Comparison of ENCODE assay signal across 24 cellular contexts in the genomic region with DNA sequence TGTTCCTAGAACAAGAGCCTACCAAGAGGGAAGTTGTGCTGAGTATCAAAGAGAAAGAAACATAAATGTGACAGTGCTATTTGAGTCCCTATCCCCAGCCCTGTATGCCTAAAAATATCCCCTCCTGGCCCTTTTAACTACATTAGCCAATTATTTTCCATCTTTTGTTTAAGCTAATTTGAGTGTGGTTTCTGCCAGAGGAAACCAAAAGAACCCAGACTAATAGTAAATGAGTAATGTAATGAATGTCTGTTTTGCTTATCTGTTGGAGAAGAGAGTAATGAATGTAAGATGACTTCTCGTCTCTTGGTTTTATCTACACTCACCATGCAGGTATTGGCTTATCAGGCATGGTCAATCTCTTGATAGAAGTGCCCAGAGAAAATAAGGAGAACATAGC.
"Had no signal": no experiment of that assay in that cellular context is flagged by ENCODE, and none has a peak within 500 bp of the region (broad histone marks: within the 10 kb centered on the region; RNA-seq: fewer than 3 reads in every experiment).

No MANE protein-coding gene starts in this region.

- H3K9me3 ChIP-seq: breast epithelium, esophagus muscularis mucosa, heart right ventricle, mucosa of descending colon, spleen, thyroid gland, upper lobe of left lung had no signal

- H3K27ac ChIP-seq: breast epithelium, esophagus muscularis mucosa, foreskin keratinocyte, heart right ventricle, spleen, thyroid gland, upper lobe of left lung had no signal

- ATAC-seq: foreskin keratinocyte, heart right ventricle, mucosa of descending colon, right cardiac atrium had no signal

- H3K9me3 Mint-ChIP-seq: activated CD4-positive, alpha-beta memory T cell treated with anti-CD3 and anti-CD28 coated beads, Interleukin-2, amount 10 ng/mL, durations not matched to agents 7 days and 5 days; activated CD4-positive, alpha-beta T cell treated with anti-CD3 and anti-CD28 coated beads, Interleukin-2, amount 10 ng/mL, durations not matched to agents 24 days and 14 days; dendritic cell treated with granulocyte-macrophage colony-stimulating factor and Interleukin-4, amounts not matched to agents 40 ng/mL and 50 ng/mL, for 4 days; stimulated activated naive CD8-positive, alpha-beta T cell treated with anti-CD3 and anti-CD28 coated beads, Interleukin-15, Interleukin-2, amounts not matched to agents 100 ng/mL and 50 ng/mL, for 24 hours had no signal

- H3K4me1 Mint-ChIP-seq: nephron had no signal

- H3K36me3 ChIP-seq: breast epithelium, esophagus muscularis mucosa, heart right ventricle, spleen, thyroid gland, upper lobe of left lung had no signal

- DNase-seq: activated CD4-positive, alpha-beta memory T cell treated with anti-CD3 and anti-CD28 coated beads, Interleukin-2, amount 10 ng/mL, durations not matched to agents 7 days and 5 days; activated CD4-positive, alpha-beta T cell treated with anti-CD3 and anti-CD28 coated beads, Interleukin-2, amount 10 ng/mL, durations not matched to agents 24 days and 14 days; activated CD4-positive, CD25-positive, alpha-beta regulatory T cell treated with anti-CD3 and anti-CD28 coated beads, Interleukin-2, amount 50 U/mL, for 72 hours; activated CD8-positive, alpha-beta memory T cell treated with anti-CD3 and anti-CD28 coated beads, Interleukin-2, amount 50 U/mL, for 48 hours; activated gamma-delta T cell treated with Interleukin-2 at 50 U/mL for 16 hours; activated naive CD4-positive, alpha-beta T cell treated with anti-CD3 and anti-CD28 coated beads, Interleukin-2, amount 50 U/mL, for 16 hours; activated T-cell treated with anti-CD3 and anti-CD28 coated beads, Interleukin-2, amount 50 U/mL, for 24 hours; amygdala; central memory CD4-positive, alpha-beta T cell; foreskin keratinocyte; heart right ventricle; mucosa of descending colon; posterior cingulate gyrus; right cardiac atrium; spleen; substantia nigra; thyroid gland; upper lobe of left lung had no signal

- H3K4me1 ChIP-seq: foreskin keratinocyte had no signal

- H3K27me3 Mint-ChIP-seq: activated CD4-positive, alpha-beta memory T cell treated with anti-CD3 and anti-CD28 coated beads, Interleukin-2, amount 10 ng/mL, durations not matched to agents 7 days and 5 days; activated CD4-positive, alpha-beta T cell treated with anti-CD3 and anti-CD28 coated beads, Interleukin-2, amount 10 ng/mL, durations not matched to agents 24 days and 14 days; activated T-cell treated with anti-CD3 and anti-CD28 coated beads, Interleukin-2, amount 50 U/mL, for 24 hours; dendritic cell treated with granulocyte-macrophage colony-stimulating factor and Interleukin-4, amounts not matched to agents 40 ng/mL and 50 ng/mL, for 4 days; memory B cell had no signal

- H3K27ac Mint-ChIP-seq: activated CD4-positive, alpha-beta memory T cell treated with anti-CD3 and anti-CD28 coated beads, Interleukin-2, amount 10 ng/mL, durations not matched to agents 7 days and 5 days; activated CD4-positive, alpha-beta T cell treated with anti-CD3 and anti-CD28 coated beads, Interleukin-2, amount 10 ng/mL, durations not matched to agents 24 days and 14 days; activated T-cell treated with anti-CD3 and anti-CD28 coated beads, Interleukin-2, amount 50 U/mL, for 24 hours; dendritic cell treated with granulocyte-macrophage colony-stimulating factor and Interleukin-4, amounts not matched to agents 40 ng/mL and 50 ng/mL, for 4 days; memory B cell; nephron; stimulated activated naive CD8-positive, alpha-beta T cell treated with anti-CD3 and anti-CD28 coated beads, Interleukin-15, Interleukin-2, amounts not matched to agents 100 ng/mL and 50 ng/mL, for 24 hours had no signal

- H3K4me3 Mint-ChIP-seq: activated CD4-positive, alpha-beta memory T cell treated with anti-CD3 and anti-CD28 coated beads, Interleukin-2, amount 10 ng/mL, durations not matched to agents 7 days and 5 days; activated CD4-positive, alpha-beta T cell treated with anti-CD3 and anti-CD28 coated beads, Interleukin-2, amount 10 ng/mL, durations not matched to agents 24 days and 14 days; activated T-cell treated with anti-CD3 and anti-CD28 coated beads, Interleukin-2, amount 50 U/mL, for 24 hours; dendritic cell treated with granulocyte-macrophage colony-stimulating factor and Interleukin-4, amounts not matched to agents 40 ng/mL and 50 ng/mL, for 4 days; memory B cell; nephron; stimulated activated naive CD8-positive, alpha-beta T cell treated with anti-CD3 and anti-CD28 coated beads, Interleukin-15, Interleukin-2, amounts not matched to agents 100 ng/mL and 50 ng/mL, for 24 hours had no signal

- H3K4me3 ChIP-seq: breast epithelium, esophagus muscularis mucosa, heart right ventricle, mucosa of descending colon, spleen, thyroid gland, upper lobe of left lung had no signal

- H3K27me3 ChIP-seq: breast epithelium, esophagus muscularis mucosa, foreskin keratinocyte, heart right ventricle, spleen, thyroid gland, upper lobe of left lung had no signal
